ENCODE assay signal across 14 cellular contexts in the genomic region with DNA sequence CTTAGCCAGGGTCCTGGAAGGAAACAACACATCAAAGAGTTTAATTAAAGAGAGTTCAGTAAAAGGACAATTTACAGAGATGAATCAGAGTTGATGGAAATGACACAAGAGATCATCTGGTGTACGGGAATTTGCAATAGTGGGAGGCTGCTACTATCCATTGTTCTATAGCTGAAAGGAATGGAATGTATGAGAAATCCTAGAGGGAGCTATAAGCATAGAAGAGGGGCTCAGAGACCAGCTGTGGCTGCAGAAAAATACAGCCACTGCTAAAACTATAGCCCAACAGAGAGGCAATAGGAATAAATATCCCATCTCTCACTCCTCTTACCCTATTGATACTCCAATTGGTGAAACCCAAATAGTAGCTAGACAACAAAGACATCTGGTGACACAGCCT.
A peak's percentile ranks its signal among the peaks of the same experiment; 100 is the strongest.
DNase-seq lines count a peak whose midpoint lies in the region; ATAC-seq, FAIRE-seq and TF ChIP-seq lines count a peak whose summit lies in the region.
"Had no signal": no experiment of that assay in that cellular context is flagged by ENCODE, and none has a peak within 500 bp of the region (broad histone marks: within the 10 kb centered on the region; RNA-seq: fewer than 3 reads in every experiment).

No MANE protein-coding gene starts in this region.

- POLR2A ChIA-PET in H1 (lab: Charles Lee; ENCODE audit: partially characterized antibody): no interaction called here
- POLR2A ChIA-PET in RWPE1 (lab: Yijun Ruan, JAX; ENCODE audit: low non-redundant PET): no interaction called here

- no peak overlapping the region for H3K14ac ChIP-seq in H1 (ENCODE audit: insufficient read length)

- H3K27ac ChIP-seq in H1 (ENCODE audit: low read depth, low read length) (no peak overlapping the region), RWPE1 (no peak overlapping the region)
- H3K27ac ChIP-seq: 22Rv1, GM23248 had no signal

- H3K9me3 Mint-ChIP-seq in activated T-cell treated with anti-CD3 and anti-CD28 coated beads, Interleukin-2, amount 50 U/mL, for 72 hours: peaks cover 0 to 4% of the 10 kb centered on the region in 2 donors
- peaks cover 3 to 54% (median 15%) of the 10 kb centered on the region in 6 donors for H3K9me3 Mint-ChIP-seq in immature natural killer cell

- H2BK15ac ChIP-seq in H1 (ENCODE audit: low read length): no peak overlapping the region

- no peak for TF ChIP-seq CTCF in H1 (IDR thresholded peaks at IDR 0.05; ENCODE audit: control extremely low read depth in 1 of 3, insufficient read depth in 1 of 3, low read depth in 1 of 3, low read length in 3 of 3)
- TF ChIP-seq CTCF in RWPE1 (conservative IDR thresholded peaks at IDR 0.05; ENCODE audit: low read depth): no peak

- CTCF ChIA-PET in H1 (lab: Charles Lee; ENCODE audit: partially characterized antibody): no interaction called here
- CTCF ChIA-PET in RWPE1 (lab: Yijun Ruan, JAX): no interaction called here

- H3K9me3 ChIP-seq in H1 (ENCODE audit: insufficient read depth in 2 of 2, low read depth in 1 of 2, low read length in 1 of 2) (no peaks in the 10 kb centered on the region), neuron (ENCODE audit: low read length) (no peaks in the 10 kb centered on the region)

- H3K79me1 ChIP-seq in H1 (ENCODE audit: low read depth, low read length): no peaks in the 10 kb centered on the region

- H3K23me2 ChIP-seq in H1 (ENCODE audit: low read depth, low read length): no peaks in the 10 kb centered on the region

- no peak overlapping the region for H3K56ac ChIP-seq in H1 (replicated peaks; ENCODE audit: insufficient read length, low read depth, low read length)

- no peak for FAIRE-seq in H1 (lab: Jason Lieb, UNC)
- FAIRE-seq: HepG2, HTR-8/SVneo had no signal

- no peak overlapping the region for H2BK20ac ChIP-seq in H1 (ENCODE audit: low read length)

- no peak for TF ChIP-seq RAD21 in H1 (IDR thresholded peaks at IDR 0.05 in 1 of 2, conservative IDR thresholded peaks at IDR 0.05 in 1 of 2; ENCODE audit: low read depth in 2 of 2, low read length in 2 of 2)

- H2BK5ac ChIP-seq in H1 (ENCODE audit: low read depth, low read length): no peak overlapping the region

- DNase-seq in NCI-H748 treated with DMSO at 0.1 percent for 48 hours (lab: John Stamatoyannopoulos, UW) (peak; percentile 32), NCI-H748 (lab: John Stamatoyannopoulos, UW; ENCODE audit: unreplicated experiment) (no peak), H1 (ENCODE audit: low read depth in 1 of 2, low spot score in 2 of 2) (no peak), RWPE1 (ENCODE audit: low spot score) (no peak), immature natural killer cell (no peak)
- DNase-seq in activated T-cell treated with anti-CD3 and anti-CD28 coated beads, Interleukin-2, amount 50 U/mL, for 72 hours: no peak
- DNase-seq: DMS53, GM23248, H7 had no signal

- H3K23ac ChIP-seq in H1 (ENCODE audit: insufficient read length): no peak overlapping the region

- H2BK120ac ChIP-seq in H1 (replicated peaks; ENCODE audit: low read depth, low read length): no peak overlapping the region

- H3K4me1 Mint-ChIP-seq in activated T-cell treated with anti-CD3 and anti-CD28 coated beads, Interleukin-2, amount 50 U/mL, for 72 hours (ENCODE audit: low read depth): no peaks in the 10 kb centered on the region
- H3K4me1 Mint-ChIP-seq in immature natural killer cell: no peaks in the 10 kb centered on the region

- H3K4ac ChIP-seq in H1 (replicated peaks; ENCODE audit: insufficient read length, low read depth, low read length): no peak overlapping the region

- H3K4me1 ChIP-seq in H1 (replicated peaks in 1 of 4; ENCODE audit: control insufficient read depth in 3 of 4, insufficient read depth in 4 of 4, low read length in 3 of 4) (peaks cover 0 to 4% (median 2%) of the 10 kb centered on the region in 4 experiments; a peak in 2 of 7 replicates), neuron (ENCODE audit: insufficient read depth, low read length) (peaks cover 6% of the 10 kb centered on the region)

- no peak for TF ChIP-seq EP300 in H1 (IDR thresholded peaks at IDR 0.05; ENCODE audit: borderline replicate concordance in 1 of 2, low read depth in 2 of 2, low read length in 2 of 2)

- no peak overlapping the region for H2AK5ac ChIP-seq in H1 (ENCODE audit: low read depth, low read length)

- no peaks in the 10 kb centered on the region for H3K79me2 ChIP-seq in H1 (ENCODE audit: control insufficient read depth in 1 of 2, insufficient read depth in 2 of 2, low read length in 2 of 2)

- no peak overlapping the region for H3K4me2 ChIP-seq in H1 (ENCODE audit: insufficient read depth in 1 of 2, low read depth in 2 of 2, low read length in 2 of 2)

- H2AFZ ChIP-seq in H1 (ENCODE audit: low read length) (peak overlapping the region; percentile 88), neuron (ENCODE audit: low read depth, low read length) (peak overlapping the region; percentile 2)
- H2AFZ ChIP-seq: GM23248 had no signal

- no peak for TF ChIP-seq POLR2A in H1 (IDR thresholded peaks at IDR 0.05; ENCODE audit: control extremely low read depth in 1 of 2, low read depth in 2 of 2, low read length in 2 of 2)

- WGBS in H1 (ENCODE audit: extremely low coverage in 1 of 2, insufficient coverage in 1 of 2, insufficient read length in 1 of 2, insufficient replicate concordance in 2 of 2, low coverage in 1 of 2, low lambda C conversion rate in 2 of 2, missing lambda C conversion rate in 1 of 2), 2 experiments: 86% methylated on average over 1 of the region's 1 CpG; no CpG with 5 or more reads in 1 of the 2 experiments

- no peak overlapping the region for H4K8ac ChIP-seq in H1 (ENCODE audit: extremely low read depth, insufficient read depth, low read length)

- H3K27me3 ChIP-seq in H1 (replicated peaks in 1 of 4; ENCODE audit: control insufficient read depth in 3 of 4, extremely low read depth in 1 of 4, insufficient read depth in 3 of 4, low read length in 3 of 4): no peaks in the 10 kb centered on the region
- H3K27me3 ChIP-seq in neuron (ENCODE audit: insufficient read depth, low read length): no peaks in the 10 kb centered on the region

- H3K4me3 ChIP-seq in H1 (ENCODE audit: extremely low read depth in 1 of 4, insufficient read depth in 2 of 4, low read depth in 3 of 4, low read length in 4 of 4): no peak overlapping the region
- H3K4me3 ChIP-seq in neuron (ENCODE audit: low read length): no peak overlapping the region
- H3K4me3 ChIP-seq: GM23248 had no signal

- no peak overlapping the region for H4K91ac ChIP-seq in H1 (replicated peaks; ENCODE audit: insufficient read length, low read length)

- H3K4me3 Mint-ChIP-seq in activated T-cell treated with anti-CD3 and anti-CD28 coated beads, Interleukin-2, amount 50 U/mL, for 72 hours: no peak overlapping the region
- no peak overlapping the region for H3K4me3 Mint-ChIP-seq in immature natural killer cell

- no peak for ATAC-seq in activated T-cell treated with anti-CD3 and anti-CD28 coated beads, Interleukin-2, amount 50 U/mL, for 72 hours (replicated peaks in 1 of 2)
- no peak for ATAC-seq in GM18520 (IDR thresholded peaks at IDR 0.05; ENCODE audit: unreplicated experiment)
- ATAC-seq: HepG2 had no signal

- H3K18ac ChIP-seq in H1 (ENCODE audit: extremely low read depth, low read length): no peak overlapping the region

- H3K27me3 Mint-ChIP-seq in activated T-cell treated with anti-CD3 and anti-CD28 coated beads, Interleukin-2, amount 50 U/mL, for 72 hours (ENCODE audit: low read depth): no peaks in the 10 kb centered on the region
- H3K27me3 Mint-ChIP-seq in immature natural killer cell (ENCODE audit: low read depth in 3 of 3): peaks cover 0 to 2% (median 0%) of the 10 kb centered on the region in 3 donors

- H3K36me3 ChIP-seq in H1 (ENCODE audit: control insufficient read depth in 2 of 4, insufficient read depth in 4 of 4, low read length in 3 of 4): no peaks in the 10 kb centered on the region
- no peaks in the 10 kb centered on the region for H3K36me3 ChIP-seq in neuron (ENCODE audit: insufficient read depth, low read length)

- H2BK12ac ChIP-seq in H1 (ENCODE audit: low read depth, low read length): no peak overlapping the region

- no peak overlapping the region for H3K9ac ChIP-seq in H1 (replicated peaks in 1 of 4; ENCODE audit: extremely low read depth in 1 of 4, low read depth in 3 of 4, low read length in 3 of 4)
- H3K9ac ChIP-seq: GM23248 had no signal

- no peak overlapping the region for H4K5ac ChIP-seq in H1 (ENCODE audit: insufficient read length, low read depth, low read length)

- H4K20me1 ChIP-seq in H1 (replicated peaks in 1 of 2; ENCODE audit: control insufficient read depth in 1 of 2, insufficient read depth in 2 of 2, low read length in 2 of 2): no peaks in the 10 kb centered on the region

- H3K27ac Mint-ChIP-seq in activated T-cell treated with anti-CD3 and anti-CD28 coated beads, Interleukin-2, amount 50 U/mL, for 72 hours: no peak overlapping the region
- H3K27ac Mint-ChIP-seq in immature natural killer cell: no peak overlapping the region

- no peaks in the 10 kb centered on the region for H3K36me3 Mint-ChIP-seq in activated T-cell treated with anti-CD3 and anti-CD28 coated beads, Interleukin-2, amount 50 U/mL, for 72 hours (ENCODE audit: insufficient read depth in 2 of 2)
- no peaks in the 10 kb centered on the region for H3K36me3 Mint-ChIP-seq in immature natural killer cell

TF ChIP-seq in H1, 55 proteins besides CTCF, POLR2A, EP300 and RAD21 (continues in another document):
- TF ChIP-seq TAF7 (optimal IDR thresholded peaks at IDR 0.05; ENCODE audit: borderline replicate concordance, low read depth, low read length) (no peak), SUZ12 (IDR thresholded peaks at IDR 0.05; ENCODE audit: low read length) (no peak), SAP30 (IDR thresholded peaks at IDR 0.05; ENCODE audit: insufficient read depth, insufficient replicate concordance, low read length) (no peak), KDM5A (IDR thresholded peaks at IDR 0.05; ENCODE audit: low read length) (no peak), RNF2 (IDR thresholded peaks at IDR 0.05; ENCODE audit: borderline replicate concordance, low read depth, low read length, missing control alignments, poor library complexity, severe bottlenecking) (no peak), GTF2F1 (IDR thresholded peaks at IDR 0.05; ENCODE audit: borderline replicate concordance, low read depth, low read length) (no peak), SIN3A (conservative IDR thresholded peaks at IDR 0.05 in 1 of 2, IDR thresholded peaks at IDR 0.05 in 1 of 2; ENCODE audit: low read depth in 1 of 2, low read length in 2 of 2) (no peak), FOSL1 (IDR thresholded peaks at IDR 0.05; ENCODE audit: insufficient read depth, low read depth, low read length) (no peak), POLR2AphosphoS5 (IDR thresholded peaks at IDR 0.05; ENCODE audit: low read depth, low read length) (no peak), RBBP5 (IDR thresholded peaks at IDR 0.05; ENCODE audit: borderline replicate concordance, low read depth, low read length) (no peak), CTBP2 (IDR thresholded peaks at IDR 0.05; ENCODE audit: borderline replicate concordance, insufficient read depth, insufficient read length, low read length) (no peak), YY1 (IDR thresholded peaks at IDR 0.05; ENCODE audit: low read depth, low read length) (no peak), RFX5 (IDR thresholded peaks at IDR 0.05; ENCODE audit: borderline replicate concordance, low read depth, low read length) (no peak), BRCA1 (IDR thresholded peaks at IDR 0.05; ENCODE audit: low read depth, low read length) (no peak)
